In genomic region chr4:7786517-7786916, GRCh38 we compare ENCODE assay signal across 29 cellular contexts.
"Had no signal": no experiment of that assay in that cellular context is flagged by ENCODE, and none has a peak within 500 bp of the region (broad histone marks: within the 10 kb centered on the region; RNA-seq: fewer than 3 reads in every experiment).

No MANE protein-coding gene starts in this region.

- DNase-seq: activated CD4-positive, alpha-beta T cell treated with anti-CD3 and anti-CD28 coated beads, Interleukin-2, amount 50 U/mL, for 1 hour; activated CD4-positive, CD25-positive, alpha-beta regulatory T cell treated with anti-CD3 and anti-CD28 coated beads, Interleukin-2, amount 50 U/mL, for 72 hours; activated naive CD4-positive, alpha-beta T cell treated with anti-CD3 and anti-CD28 coated beads for 36 hours; activated naive CD8-positive, alpha-beta T cell treated with anti-CD3 and anti-CD28 coated beads for 36 hours; activated T-cell treated with anti-CD3 and anti-CD28 coated beads for 4 hours; activated T-cell treated with anti-CD3 and anti-CD28 coated beads, Interleukin-2, amount 50 U/mL, for 72 hours; adrenal gland; body of pancreas; cortex of kidney; effector memory CD8-positive, alpha-beta T cell; foreskin fibroblast; heart right ventricle; mesenchymal stem cell; natural killer cell; small intestine; stimulated activated CD4-positive, alpha-beta T cell treated with anti-CD3 and anti-CD28 coated beads, Interleukin-1b, Interleukin-23, amount 100 ng/mL, for 48 hours; stimulated activated CD4-positive, alpha-beta T cell treated with anti-CD3 and anti-CD28 coated beads, Interleukin-4, amount 100 ng/mL, for 4 hours; stimulated activated CD8-positive, alpha-beta memory T cell treated with anti-CD3 and anti-CD28 coated beads, Interleukin-4, amount 100 ng/mL, for 48 hours; stimulated activated naive CD8-positive, alpha-beta T cell treated with anti-CD3 and anti-CD28 coated beads, Interleukin-15, amount 100 ng/mL, for 72 hours; substantia nigra; T-helper 2 cell; uterus had no signal

- H3K27me3 ChIP-seq: adrenal gland, body of pancreas, cardiac muscle cell, heart right ventricle, uterus had no signal

- H3K4me1 ChIP-seq: body of pancreas had no signal

- H3K27me3 Mint-ChIP-seq: activated naive CD8-positive, alpha-beta T cell treated with anti-CD3 and anti-CD28 coated beads for 36 hours; effector memory CD8-positive, alpha-beta T cell; stimulated activated naive CD8-positive, alpha-beta T cell treated with anti-CD3 and anti-CD28 coated beads, Interleukin-15, amount 100 ng/mL, for 72 hours; type B pancreatic cell had no signal

- ATAC-seq: activated T-cell treated with anti-CD3 and anti-CD28 coated beads, Interleukin-2, amount 50 U/mL, for 72 hours; body of pancreas; effector memory CD8-positive, alpha-beta T cell; esophagus mucosa; heart right ventricle; left lobe of liver; natural killer cell; sciatic nerve; stimulated activated memory B cell treated with anti-CD40 and anti-IgM and Interleukin-4, amounts not matched to agents 10 μg/mL and 1 μg/mL and 100 μg/mL, for 72 hours; stimulated activated naive CD8-positive, alpha-beta T cell treated with anti-CD3 and anti-CD28 coated beads, Interleukin-15, amount 100 ng/mL, for 72 hours had no signal

- H3K4me3 Mint-ChIP-seq: activated naive CD4-positive, alpha-beta T cell treated with anti-CD3 and anti-CD28 coated beads for 36 hours; activated naive CD8-positive, alpha-beta T cell treated with anti-CD3 and anti-CD28 coated beads for 36 hours; activated T-cell treated with anti-CD3 and anti-CD28 coated beads, Interleukin-2, amount 50 U/mL, for 72 hours; effector memory CD8-positive, alpha-beta T cell; natural killer cell; stimulated activated memory B cell treated with anti-CD40 and anti-IgM and Interleukin-4, amounts not matched to agents 10 μg/mL and 1 μg/mL and 100 μg/mL, for 72 hours; stimulated activated naive CD8-positive, alpha-beta T cell treated with anti-CD3 and anti-CD28 coated beads, Interleukin-15, amount 100 ng/mL, for 72 hours; type B pancreatic cell had no signal

- H3K27ac Mint-ChIP-seq: activated naive CD4-positive, alpha-beta T cell treated with anti-CD3 and anti-CD28 coated beads for 36 hours; activated naive CD8-positive, alpha-beta T cell treated with anti-CD3 and anti-CD28 coated beads for 36 hours; activated T-cell treated with anti-CD3 and anti-CD28 coated beads, Interleukin-2, amount 50 U/mL, for 72 hours; effector memory CD8-positive, alpha-beta T cell; natural killer cell; stimulated activated memory B cell treated with anti-CD40 and anti-IgM and Interleukin-4, amounts not matched to agents 10 μg/mL and 1 μg/mL and 100 μg/mL, for 72 hours; stimulated activated naive CD8-positive, alpha-beta T cell treated with anti-CD3 and anti-CD28 coated beads, Interleukin-15, amount 100 ng/mL, for 72 hours; type B pancreatic cell had no signal

- H3K9me3 ChIP-seq: adrenal gland, body of pancreas, heart right ventricle, lower lobe of right lung, uterus had no signal

- H3K27ac ChIP-seq: adrenal gland, body of pancreas, cardiac muscle cell, heart right ventricle, lower lobe of right lung, uterus had no signal

- H3K36me3 Mint-ChIP-seq: natural killer cell; stimulated activated memory B cell treated with anti-CD40 and anti-IgM and Interleukin-4, amounts not matched to agents 10 μg/mL and 1 μg/mL and 100 μg/mL, for 72 hours had no signal

- H3K36me3 ChIP-seq: adrenal gland, cardiac muscle cell, uterus had no signal

- H3K4me1 Mint-ChIP-seq: stimulated activated memory B cell treated with anti-CD40 and anti-IgM and Interleukin-4, amounts not matched to agents 10 μg/mL and 1 μg/mL and 100 μg/mL, for 72 hours had no signal

- H3K4me3 ChIP-seq: adrenal gland, body of pancreas, cardiac muscle cell, heart right ventricle, lower lobe of right lung, uterus had no signal

- H3K9me3 Mint-ChIP-seq: activated naive CD4-positive, alpha-beta T cell treated with anti-CD3 and anti-CD28 coated beads for 36 hours; activated naive CD8-positive, alpha-beta T cell treated with anti-CD3 and anti-CD28 coated beads for 36 hours; activated T-cell treated with anti-CD3 and anti-CD28 coated beads, Interleukin-2, amount 50 U/mL, for 72 hours; effector memory CD8-positive, alpha-beta T cell; natural killer cell; stimulated activated memory B cell treated with anti-CD40 and anti-IgM and Interleukin-4, amounts not matched to agents 10 μg/mL and 1 μg/mL and 100 μg/mL, for 72 hours; stimulated activated naive CD8-positive, alpha-beta T cell treated with anti-CD3 and anti-CD28 coated beads, Interleukin-15, amount 100 ng/mL, for 72 hours; type B pancreatic cell had no signal
